11 cellular contexts compared by ENCODE assay signal in genomic region chr17:83201206-83202001, GRCh38.
DNase-seq lines count a peak whose midpoint lies in the region; ATAC-seq, FAIRE-seq and TF ChIP-seq lines count a peak whose summit lies in the region.
"Had no signal": no experiment of that assay in that cellular context is flagged by ENCODE, and none has a peak within 500 bp of the region (broad histone marks: within the 10 kb centered on the region; RNA-seq: fewer than 3 reads in every experiment).

No MANE protein-coding gene starts in this region.

- H3K27me3 ChIP-seq in foreskin keratinocyte = no peaks in the 10 kb centered on the region

- DNase-seq in HFFc6 (no peak), kidney (peak; percentile 40), inferior parietal cortex (ENCODE audit: extremely low spot score) (no peak), foreskin keratinocyte (no peak), DMS 273 (lab: John Stamatoyannopoulos, UW; ENCODE audit: unreplicated experiment) (no peak)
- peak; percentile 8 for DNase-seq in activated T-helper 2 cell treated with anti-CD3 and anti-CD28 coated beads, Interferon-gamma antibody, Interleukin-2, Interleukin-4, amounts not matched to agents 10 μg/mL and 5 μg/mL and 100 μg/mL, durations not matched to agents 14 hours and 24 hours and 36 hours (ENCODE audit: low spot score)
- DNase-seq in stimulated activated CD8-positive, alpha-beta memory T cell treated with anti-CD3 and anti-CD28 coated beads, Interleukin-4, amount 100 ng/mL, for 48 hours = peak; percentile 25
- DNase-seq: NCI-H1694 treated with DMSO at 0.1 percent for 48 hours, SHP77 had no signal

- H3K9ac ChIP-seq in kidney (ENCODE audit: low read length in 2 of 2) = peak overlapping the region in 1 of 2 donors; percentile 46

- H3K9me3 ChIP-seq in kidney (ENCODE audit: control insufficient read depth in 1 of 2, low read length in 2 of 2) = no peaks in the 10 kb centered on the region

- peaks cover 2% of the 10 kb centered on the region; the same call in 1 of the 2 replicates for H3K27me3 Mint-ChIP-seq in HFFc6 (ENCODE audit: insufficient read depth)
- H3K27me3 Mint-ChIP-seq in activated T-helper 2 cell treated with anti-CD3 and anti-CD28 coated beads, Interferon-gamma antibody, Interleukin-2, Interleukin-4, amounts not matched to agents 10 μg/mL and 5 μg/mL and 100 μg/mL, durations not matched to agents 14 hours and 24 hours and 36 hours (ENCODE audit: low read depth) = no peaks in the 10 kb centered on the region

- no peak for TF ChIP-seq CTCF in HFFc6 (IDR thresholded peaks at IDR 0.05)
- no peak for TF ChIP-seq CTCF in kidney (IDR thresholded peaks at IDR 0.05; ENCODE audit: borderline replicate concordance, extremely low read depth, insufficient read depth)
- no peak for TF ChIP-seq CTCF in foreskin keratinocyte (conservative IDR thresholded peaks at IDR 0.05)

- peaks cover 66% of the 10 kb centered on the region for H3K4me1 Mint-ChIP-seq in HFFc6 (ENCODE audit: low read depth)
- peaks cover 53% of the 10 kb centered on the region for H3K4me1 Mint-ChIP-seq in activated T-helper 2 cell treated with anti-CD3 and anti-CD28 coated beads, Interferon-gamma antibody, Interleukin-2, Interleukin-4, amounts not matched to agents 10 μg/mL and 5 μg/mL and 100 μg/mL, durations not matched to agents 14 hours and 24 hours and 36 hours (ENCODE audit: low read depth)

- peaks cover 0 to 26% of the 10 kb centered on the region in 2 donors for H3K4me1 ChIP-seq in kidney (ENCODE audit: control insufficient read depth in 1 of 2, insufficient read depth in 1 of 2, low read depth in 1 of 2, low read length in 2 of 2)
- no peaks in the 10 kb centered on the region for H3K4me1 ChIP-seq in foreskin keratinocyte

- peak overlapping the region; percentile 93; the same call in 1 of the 2 replicates for H3K27ac Mint-ChIP-seq in HFFc6
- peak overlapping the region; percentile 98 for H3K27ac Mint-ChIP-seq in activated T-helper 2 cell treated with anti-CD3 and anti-CD28 coated beads, Interferon-gamma antibody, Interleukin-2, Interleukin-4, amounts not matched to agents 10 μg/mL and 5 μg/mL and 100 μg/mL, durations not matched to agents 14 hours and 24 hours and 36 hours

- H3K36me3 Mint-ChIP-seq in HFFc6 (ENCODE audit: low read depth) = no peaks in the 10 kb centered on the region
- no peaks in the 10 kb centered on the region for H3K36me3 Mint-ChIP-seq in activated T-helper 2 cell treated with anti-CD3 and anti-CD28 coated beads, Interferon-gamma antibody, Interleukin-2, Interleukin-4, amounts not matched to agents 10 μg/mL and 5 μg/mL and 100 μg/mL, durations not matched to agents 14 hours and 24 hours and 36 hours (ENCODE audit: low read depth)

- H3K4me3 Mint-ChIP-seq in HFFc6 = no peak overlapping the region
- no peak overlapping the region for H3K4me3 Mint-ChIP-seq in activated T-helper 2 cell treated with anti-CD3 and anti-CD28 coated beads, Interferon-gamma antibody, Interleukin-2, Interleukin-4, amounts not matched to agents 10 μg/mL and 5 μg/mL and 100 μg/mL, durations not matched to agents 14 hours and 24 hours and 36 hours (ENCODE audit: low read depth)

- peaks cover 4% of the 10 kb centered on the region; the same call in 1 of the 2 replicates for H3K9me3 Mint-ChIP-seq in HFFc6
- no peaks in the 10 kb centered on the region for H3K9me3 Mint-ChIP-seq in activated T-helper 2 cell treated with anti-CD3 and anti-CD28 coated beads, Interferon-gamma antibody, Interleukin-2, Interleukin-4, amounts not matched to agents 10 μg/mL and 5 μg/mL and 100 μg/mL, durations not matched to agents 14 hours and 24 hours and 36 hours

- H3K36me3 ChIP-seq in kidney (ENCODE audit: control insufficient read depth in 1 of 2, insufficient read depth in 2 of 2, low read length in 2 of 2) = no peaks in the 10 kb centered on the region

- no peak overlapping the region for H3K4me3 ChIP-seq in kidney (ENCODE audit: low read length in 2 of 2)

- intact Hi-C loops in activated T-helper 2 cell treated with anti-CD3 and anti-CD28 coated beads, Interferon-gamma antibody, Interleukin-2, Interleukin-4, amounts not matched to agents 10 μg/mL and 5 μg/mL and 100 μg/mL, durations not matched to agents 14 hours and 24 hours and 36 hours (cut with micrococcal nuclease) = no loop called here
- intact Hi-C loops in kidney (cut with DNase I) = no loop called here

- FAIRE-seq in kidney (lab: Jason Lieb, UNC) = no peak
- FAIRE-seq: G401.6 had no signal

- ATAC-seq in foreskin keratinocyte (no peak), HG02981 (IDR thresholded peaks at IDR 0.05; ENCODE audit: unreplicated experiment) (no peak)

- H3K27ac ChIP-seq in kidney (ENCODE audit: low read depth in 2 of 2, low read length in 2 of 2) (peak overlapping the region in 1 of 2 donors; percentile 92), foreskin keratinocyte (no peak overlapping the region)

Comparison
In these comparisons a context has a peak if more than half of its experiments do, and no peak if none do; other contexts are left out.
1. DNase-seq: peak in activated T-helper 2 cell treated with anti-CD3 and anti-CD28 coated beads, Interferon-gamma antibody, Interleukin-2, Interleukin-4, amounts not matched to agents 10 μg/mL and 5 μg/mL and 100 μg/mL, durations not matched to agents 14 hours and 24 hours and 36 hours (single experiment), kidney (single experiment) and stimulated activated CD8-positive, alpha-beta memory T cell treated with anti-CD3 and anti-CD28 coated beads, Interleukin-4, amount 100 ng/mL, for 48 hours (single experiment); none in HFFc6 (single experiment), inferior parietal cortex (single experiment), foreskin keratinocyte (0 of 2) and DMS 273 (single experiment).